Comparison of ENCODE assay signal across 11 cellular contexts in the genomic region with DNA sequence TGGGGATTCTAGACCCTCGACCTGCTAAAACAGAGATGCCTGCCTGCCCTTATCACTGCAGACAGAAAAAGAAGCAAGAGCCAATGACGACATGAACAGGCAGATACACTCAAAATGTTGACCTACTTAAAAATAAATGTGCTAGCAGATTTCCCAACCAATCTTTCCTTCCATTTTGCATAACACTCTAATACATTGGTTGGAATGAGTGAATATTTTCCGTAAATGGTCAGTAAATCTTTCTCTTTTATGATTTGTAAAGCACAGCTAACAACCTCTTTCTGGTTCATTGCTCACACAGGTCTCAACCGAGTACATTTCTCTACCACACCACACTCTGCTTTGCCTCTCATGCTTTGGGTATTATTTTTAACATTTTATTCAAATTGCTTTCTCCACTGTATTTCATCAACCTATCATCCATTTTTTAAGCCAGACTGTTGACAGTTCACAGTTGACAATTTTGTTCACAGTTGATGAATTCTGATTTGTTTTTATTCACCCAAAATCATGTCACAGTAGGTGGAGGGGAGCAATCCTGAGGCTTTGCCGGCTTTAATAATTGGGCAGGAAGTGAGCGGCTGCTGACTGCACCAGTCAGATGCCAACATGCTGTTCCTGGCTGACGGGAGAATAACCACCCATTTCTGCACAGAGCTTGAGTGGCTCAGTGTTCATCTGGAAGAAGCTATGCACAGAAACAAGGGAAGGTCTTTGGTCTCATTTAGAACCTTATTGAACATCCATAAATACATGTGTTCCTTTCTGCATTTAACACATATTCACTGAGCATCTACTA.
DNase-seq lines count a peak whose midpoint lies in the region; ATAC-seq, FAIRE-seq and TF ChIP-seq lines count a peak whose summit lies in the region.
"Had no signal": no experiment of that assay in that cellular context is flagged by ENCODE, and none has a peak within 500 bp of the region (broad histone marks: within the 10 kb centered on the region; RNA-seq: fewer than 3 reads in every experiment).

No MANE protein-coding gene starts in this region.

- H3K9me3 Mint-ChIP-seq in natural killer cell treated with Interleukin-12 subunit alpha and Interleukin-12 subunit beta and Interleukin-15 and Interleukin-18, amount 100 ng/mL, for 72 hours: peaks cover 3% of the 10 kb centered on the region
- no peaks in the 10 kb centered on the region for H3K9me3 Mint-ChIP-seq in activated CD4-positive, alpha-beta T cell treated with anti-CD3 and anti-CD28 coated beads for 36 hours (ENCODE audit: low read depth)
- H3K9me3 Mint-ChIP-seq: memory B cell had no signal

- peak overlapping the region; percentile 7 for H3K9ac ChIP-seq in endothelial cell of umbilical vein (replicated peaks; ENCODE audit: extremely low read depth, insufficient read depth, low read length)

- peak; percentile 35 for FAIRE-seq in GM12891 (lab: Jason Lieb, UNC)
- no peak for FAIRE-seq in endothelial cell of umbilical vein (lab: Jason Lieb, UNC)

- dilution Hi-C loops in endothelial cell of umbilical vein (cut with MboI; ENCODE audit: extremely low pct_ligation_motif_present, low sequenced_read_pairs): no loop called here

- peak overlapping the region; percentile 47 for H3K4me2 ChIP-seq in endothelial cell of umbilical vein (ENCODE audit: insufficient read depth, low read length)

- no peaks in the 10 kb centered on the region for H4K20me1 ChIP-seq in endothelial cell of umbilical vein (replicated peaks; ENCODE audit: control insufficient read depth, extremely low read depth, insufficient read depth, low read length)

- H3K36me3 Mint-ChIP-seq in natural killer cell treated with Interleukin-12 subunit alpha and Interleukin-12 subunit beta and Interleukin-15 and Interleukin-18, amount 100 ng/mL, for 72 hours: no peaks in the 10 kb centered on the region
- no peaks in the 10 kb centered on the region for H3K36me3 Mint-ChIP-seq in activated CD4-positive, alpha-beta T cell treated with anti-CD3 and anti-CD28 coated beads for 36 hours (ENCODE audit: low read depth)
- H3K36me3 Mint-ChIP-seq: memory B cell had no signal

- BruUV-seq in endothelial cell of umbilical vein (replicated peaks; lab: Mats Ljungman, UMichigan): no TSS peak

- intact Hi-C loops in endothelial cell of umbilical vein (cut with micrococcal nuclease): loop anchor here (1.0 to 10.0 kb wide), 4 partner anchors 11 to 268 kb away; no protein-coding TSS in a partner anchor
- intact Hi-C loops in activated CD4-positive, alpha-beta T cell treated with anti-CD3 and anti-CD28 coated beads for 36 hours (cut with DNase I, micrococcal nuclease): no loop called here

- no peaks in the 10 kb centered on the region for H3K36me3 ChIP-seq in endothelial cell of umbilical vein (ENCODE audit: control insufficient read depth in 2 of 2, extremely low read depth in 1 of 2, insufficient read depth in 2 of 2, low read length in 2 of 2)

- H2AFZ ChIP-seq in endothelial cell of umbilical vein (ENCODE audit: low read depth, low read length): no peak overlapping the region

- H3K9me3 ChIP-seq in endothelial cell of umbilical vein (replicated peaks; ENCODE audit: control insufficient read depth, insufficient read depth, low read length): no peaks in the 10 kb centered on the region

- H3K79me2 ChIP-seq in endothelial cell of umbilical vein (ENCODE audit: control insufficient read depth, insufficient read depth, low read length): peaks cover 8% of the 10 kb centered on the region

- no peaks in the 10 kb centered on the region for H3K27me3 ChIP-seq in endothelial cell of umbilical vein (ENCODE audit: control insufficient read depth in 2 of 2, insufficient read depth in 2 of 2, low read length in 2 of 2)

- POLR2A ChIA-PET in endothelial cell of umbilical vein (lab: Charles Lee): no interaction called here
- POLR2A ChIA-PET in activated CD4-positive, alpha-beta T cell treated with anti-CD3 and anti-CD28 coated beads for 36 hours (lab: Charles Lee): no interaction called here

- no peak for DNase-seq in GM12891 (ENCODE audit: insufficient read length, low spot score)
- peak; percentile 49 for DNase-seq in endothelial cell of umbilical vein (ENCODE audit: low read depth, low spot score)
- peak; percentile 25 for DNase-seq in putamen (ENCODE audit: low spot score)
- no peak for DNase-seq in mesenteric fat pad (ENCODE audit: low spot score)
- no peak for DNase-seq in natural killer cell treated with Interleukin-12 subunit alpha and Interleukin-12 subunit beta and Interleukin-15 and Interleukin-18, amount 100 ng/mL, for 72 hours (ENCODE audit: low spot score)
- no peak for DNase-seq in activated CD4-positive, alpha-beta T cell treated with anti-CD3 and anti-CD28 coated beads for 36 hours
- no peak for DNase-seq in stimulated activated CD4-positive, alpha-beta T cell treated with anti-CD3 and anti-CD28 coated beads, Interleukin-4, amount 100 ng/mL, for 4 hours
- DNase-seq: NCI-H226; stimulated activated CD4-positive, alpha-beta T cell treated with anti-CD3 and anti-CD28 coated beads, Interleukin-4, amount 100 ng/mL, for 24 hours had no signal

- TF ChIP-seq CTCF in endothelial cell of umbilical vein (IDR thresholded peaks at IDR 0.05; ENCODE audit: extremely low read depth in 1 of 2, insufficient read depth in 1 of 2, low read depth in 1 of 2, low read length in 2 of 2): no peak

- no peak for TF ChIP-seq POLR2A in GM12891 (IDR thresholded peaks at IDR 0.05; ENCODE audit: low read depth, low read length)
- no peak for TF ChIP-seq POLR2A in endothelial cell of umbilical vein (IDR thresholded peaks at IDR 0.05; ENCODE audit: low read depth, low read length)

- no peak overlapping the region for H3K4me3 Mint-ChIP-seq in natural killer cell treated with Interleukin-12 subunit alpha and Interleukin-12 subunit beta and Interleukin-15 and Interleukin-18, amount 100 ng/mL, for 72 hours
- H3K4me3 Mint-ChIP-seq in activated CD4-positive, alpha-beta T cell treated with anti-CD3 and anti-CD28 coated beads for 36 hours: no peak overlapping the region
- H3K4me3 Mint-ChIP-seq: memory B cell had no signal

- H3K4me3 ChIP-seq in endothelial cell of umbilical vein (replicated peaks in 1 of 3; ENCODE audit: insufficient read depth in 1 of 3, low read depth in 1 of 3, low read length in 3 of 3): no peak overlapping the region

- ATAC-seq in HG03175 (IDR thresholded peaks at IDR 0.05; ENCODE audit: unreplicated experiment): peak; percentile 51
- ATAC-seq in natural killer cell treated with Interleukin-12 subunit alpha and Interleukin-12 subunit beta and Interleukin-15 and Interleukin-18, amount 100 ng/mL, for 72 hours: no peak
- no peak for ATAC-seq in activated CD4-positive, alpha-beta T cell treated with anti-CD3 and anti-CD28 coated beads for 36 hours

- H3K27ac ChIP-seq in endothelial cell of umbilical vein (ENCODE audit: insufficient read depth, low read depth, low read length): peak overlapping the region; percentile 65

- no peaks in the 10 kb centered on the region for H3K9me1 ChIP-seq in endothelial cell of umbilical vein (replicated peaks; ENCODE audit: control insufficient read depth, extremely low read depth, insufficient read depth, low read length)

- H3K4me1 ChIP-seq in endothelial cell of umbilical vein (ENCODE audit: control insufficient read depth, extremely low read depth, insufficient read depth, low read length): peaks cover 30% of the 10 kb centered on the region

- no peak overlapping the region for H3K27ac Mint-ChIP-seq in natural killer cell treated with Interleukin-12 subunit alpha and Interleukin-12 subunit beta and Interleukin-15 and Interleukin-18, amount 100 ng/mL, for 72 hours
- no peak overlapping the region for H3K27ac Mint-ChIP-seq in activated CD4-positive, alpha-beta T cell treated with anti-CD3 and anti-CD28 coated beads for 36 hours
- H3K27ac Mint-ChIP-seq: memory B cell had no signal

- CTCF ChIA-PET in endothelial cell of umbilical vein (lab: Charles Lee): interaction anchor here (1.0 to 3.2 kb wide), 3 partner anchors 11 to 36 kb away, joined by 6 to 19 read pairs (median 7); no protein-coding TSS in a partner anchor
- CTCF ChIA-PET in activated CD4-positive, alpha-beta T cell treated with anti-CD3 and anti-CD28 coated beads for 36 hours (lab: Charles Lee): interaction anchor here (0.6 kb wide), 1 partner anchor 249 kb away, joined by 3 read pairs; no protein-coding TSS in a partner anchor

- no peaks in the 10 kb centered on the region for H3K4me1 Mint-ChIP-seq in natural killer cell treated with Interleukin-12 subunit alpha and Interleukin-12 subunit beta and Interleukin-15 and Interleukin-18, amount 100 ng/mL, for 72 hours (ENCODE audit: low read depth in 2 of 2)
- H3K4me1 Mint-ChIP-seq in activated CD4-positive, alpha-beta T cell treated with anti-CD3 and anti-CD28 coated beads for 36 hours: no peaks in the 10 kb centered on the region

- H3K27me3 Mint-ChIP-seq in natural killer cell treated with Interleukin-12 subunit alpha and Interleukin-12 subunit beta and Interleukin-15 and Interleukin-18, amount 100 ng/mL, for 72 hours: peaks cover 2 to 7% of the 10 kb centered on the region in 2 donors
- peaks cover 3% of the 10 kb centered on the region for H3K27me3 Mint-ChIP-seq in activated CD4-positive, alpha-beta T cell treated with anti-CD3 and anti-CD28 coated beads for 36 hours

TF ChIP-seq in GM12891, 5 proteins besides CTCF, POLR2A, EP300 and RAD21:
- no peak for TF ChIP-seq POU2F2 (IDR thresholded peaks at IDR 0.05; ENCODE audit: low read depth, low read length)

TF ChIP-seq in endothelial cell of umbilical vein, 7 proteins besides CTCF, POLR2A, EP300 and RAD21:
- TF ChIP-seq MYC (IDR thresholded peaks at IDR 0.05; ENCODE audit: low read depth, low read length) (no peak), POLR2AphosphoS5 (IDR thresholded peaks at IDR 0.05; ENCODE audit: insufficient read depth, low read depth, low read length) (no peak), JUN (IDR thresholded peaks at IDR 0.05; ENCODE audit: borderline replicate concordance, insufficient read depth, insufficient read length, low read depth) (no peak), EZH2 (IDR thresholded peaks at IDR 0.05; ENCODE audit: borderline replicate concordance, low read depth, low read length, severe bottlenecking) (no peak), FOS (IDR thresholded peaks at IDR 0.05; ENCODE audit: borderline replicate concordance, insufficient read depth, low read length) (no peak), GATA2 (IDR thresholded peaks at IDR 0.05; ENCODE audit: insufficient read depth, insufficient read length, low read depth, low read length) (no peak)
- TF ChIP-seq, protein P1, sequence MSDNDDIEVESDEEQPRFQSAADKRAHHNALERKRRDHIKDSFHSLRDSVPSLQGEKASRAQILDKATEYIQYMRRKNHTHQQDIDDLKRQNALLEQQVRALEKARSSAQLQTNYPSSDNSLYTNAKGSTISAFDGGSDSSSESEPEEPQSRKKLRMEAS (IDR thresholded peaks at IDR 0.05; ENCODE audit: insufficient read depth, insufficient read length): no peak

Comparison
In these comparisons a context has a peak if more than half of its experiments do, and no peak if none do; other contexts are left out.
1. DNase-seq: peak in endothelial cell of umbilical vein (single experiment) and putamen (single experiment); none in GM12891 (single experiment), mesenteric fat pad (single experiment), natural killer cell treated with Interleukin-12 subunit alpha and Interleukin-12 subunit beta and Interleukin-15 and Interleukin-18, amount 100 ng/mL, for 72 hours (single experiment), activated CD4-positive, alpha-beta T cell treated with anti-CD3 and anti-CD28 coated beads for 36 hours (single experiment) and stimulated activated CD4-positive, alpha-beta T cell treated with anti-CD3 and anti-CD28 coated beads, Interleukin-4, amount 100 ng/mL, for 4 hours (0 of 2).